ENCODE assay signal across 8 cellular contexts in the genomic region with DNA sequence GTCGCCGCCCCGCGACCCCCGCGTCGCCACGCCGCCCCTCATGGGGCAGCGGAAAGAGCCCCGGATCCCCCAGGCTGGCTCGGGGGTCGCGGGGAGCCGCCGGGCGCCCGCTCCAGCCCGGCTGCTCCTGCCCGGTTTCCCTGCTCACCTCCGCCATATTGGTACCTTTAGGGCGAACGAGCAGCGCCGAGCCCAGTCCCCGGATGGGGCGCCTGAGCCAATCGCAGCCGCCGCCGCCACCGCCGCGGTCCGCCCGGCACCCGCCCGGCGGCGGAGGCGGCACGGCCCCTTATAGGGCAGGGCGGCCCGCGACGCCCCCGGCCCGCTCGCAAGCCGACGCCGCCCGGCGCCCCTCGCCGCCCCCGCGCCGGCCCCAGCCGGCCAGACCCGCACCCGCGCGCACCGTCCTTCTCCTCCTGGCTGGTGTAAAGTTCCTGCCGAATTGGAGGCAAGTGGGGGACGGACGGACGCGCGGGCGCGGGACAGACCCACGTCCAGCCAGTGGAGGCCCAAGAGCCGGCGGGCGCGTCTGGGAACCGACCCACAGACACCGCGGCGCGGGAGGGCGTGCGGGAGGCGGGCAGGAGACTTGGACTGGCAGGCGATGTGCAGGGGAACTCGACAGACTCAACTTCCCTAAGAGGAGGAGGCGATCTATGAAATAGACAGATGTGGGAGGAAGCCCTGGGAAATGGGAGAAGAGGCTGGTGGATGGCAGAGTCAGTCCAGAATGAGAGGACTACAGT. TPM values are rescaled to one million over a fixed set of nuclear protein-coding genes. Genes with fewer than 3 reads are reported as not detected.
DNase-seq lines count a peak whose midpoint lies in the region; ATAC-seq and TF ChIP-seq lines count a peak whose summit lies in the region.

A gene with protein sequence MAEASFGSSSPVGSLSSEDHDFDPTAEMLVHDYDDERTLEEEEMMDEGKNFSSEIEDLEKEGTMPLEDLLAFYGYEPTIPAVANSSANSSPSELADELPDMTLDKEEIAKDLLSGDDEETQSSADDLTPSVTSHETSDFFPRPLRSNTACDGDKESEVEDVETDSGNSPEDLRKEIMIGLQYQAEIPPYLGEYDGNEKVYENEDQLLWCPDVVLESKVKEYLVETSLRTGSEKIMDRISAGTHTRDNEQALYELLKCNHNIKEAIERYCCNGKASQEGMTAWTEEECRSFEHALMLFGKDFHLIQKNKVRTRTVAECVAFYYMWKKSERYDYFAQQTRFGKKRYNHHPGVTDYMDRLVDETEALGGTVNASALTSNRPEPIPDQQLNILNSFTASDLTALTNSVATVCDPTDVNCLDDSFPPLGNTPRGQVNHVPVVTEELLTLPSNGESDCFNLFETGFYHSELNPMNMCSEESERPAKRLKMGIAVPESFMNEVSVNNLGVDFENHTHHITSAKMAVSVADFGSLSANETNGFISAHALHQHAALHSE (minus strand): TSS at position 178 of the 746 bp plus-strand sequence. CDS start 21 bp downstream, at position 157.

- H3K27me3 ChIP-seq in CD8-positive, alpha-beta T cell (ENCODE audit: insufficient read depth, low read length), result no peaks in the 10 kb centered on the region

- peaks cover 16% of the 10 kb centered on the region for H3K4me1 ChIP-seq in CD8-positive, alpha-beta T cell (ENCODE audit: insufficient read depth, low read length)

- peaks cover 14% of the 10 kb centered on the region for H3K27me3 Mint-ChIP-seq in CD8-positive, alpha-beta T cell (ENCODE audit: low read depth)

- peak; percentile 92 for ATAC-seq in CD8-positive, alpha-beta T cell
- ATAC-seq in GM19438 (IDR thresholded peaks at IDR 0.05; ENCODE audit: low read depth, unreplicated experiment), result peak; percentile 78
- ATAC-seq in HG03565 (IDR thresholded peaks at IDR 0.05; ENCODE audit: unreplicated experiment), result peak; percentile 88
- peak; percentile 90 for ATAC-seq in esophagus mucosa

- CTCF ChIA-PET in CD8-positive, alpha-beta T cell (lab: Charles Lee), result no interaction called here

- H3K36me3 Mint-ChIP-seq in CD8-positive, alpha-beta T cell, result peaks cover 7% of the 10 kb centered on the region

- peak within 1 kb of the TSS; percentile 95 for H3K4me3 Mint-ChIP-seq in CD8-positive, alpha-beta T cell

- no peaks in the 10 kb centered on the region for H3K9me3 Mint-ChIP-seq in CD8-positive, alpha-beta T cell

- peak within 1 kb of the TSS; percentile 69 for H3K4me3 ChIP-seq in CD8-positive, alpha-beta T cell (ENCODE audit: low read depth, low read length)

- no peak for TF ChIP-seq CTCF in CD8-positive, alpha-beta T cell (IDR thresholded peaks at IDR 0.05)

- H3K36me3 ChIP-seq in CD8-positive, alpha-beta T cell (ENCODE audit: insufficient read depth, low read length), result no peaks in the 10 kb centered on the region

- POLR2A ChIA-PET in CD8-positive, alpha-beta T cell (lab: Charles Lee), result no interaction called here

- peak within 1 kb of the TSS; percentile 87 for H3K27ac Mint-ChIP-seq in CD8-positive, alpha-beta T cell

- DNase-seq in CD8-positive, alpha-beta T cell, result peak; percentile 50 to 86 (median 78)
- DNase-seq in OCI-M1 (lab: John Stamatoyannopoulos, UW), result peak; percentile 76
- DNase-seq in activated T-cell treated with anti-CD3 and anti-CD28 coated beads for 48 hours (ENCODE audit: low read depth), result peak; percentile 80
- DNase-seq in myocyte (ENCODE audit: low read depth), result peak; percentile 82
- DNase-seq in stimulated activated CD8-positive, alpha-beta memory T cell treated with anti-CD3 and anti-CD28 coated beads, Interleukin-7, amount 100 ng/mL, for 48 hours (ENCODE audit: extremely low read depth in 1 of 2, low read depth in 1 of 2), result peak; percentile 65 to 68

- H3K27ac ChIP-seq in CD8-positive, alpha-beta T cell (ENCODE audit: low read depth, low read length), result peak within 1 kb of the TSS; percentile 40

- no peaks in the 10 kb centered on the region for H3K9me3 ChIP-seq in CD8-positive, alpha-beta T cell (ENCODE audit: low read length)

- intact Hi-C loops in CD8-positive, alpha-beta T cell (cut with DNase I, micrococcal nuclease), result loop anchor here (1.0 to 10.0 kb wide), 13 partner anchors 42 to 1645 kb away; partner anchors contain the start of genes MAP3K1 (in 2 of the 2), DHX29 (in 1 of the 2), GPBP1 (in 1 of the 2) and IL6ST (in 1 of the 2)

- peaks cover 23% of the 10 kb centered on the region for H3K4me1 Mint-ChIP-seq in CD8-positive, alpha-beta T cell (ENCODE audit: low read depth)

RNA-seq across cellular contexts. Expression of the gene that starts here (rescaled TPM):
- total RNA-seq in CD8-positive, alpha-beta T cell, result 10 to 100 TPM; 29.3 to 39.2 TPM
- 10.2 TPM for total RNA-seq in esophagus mucosa
- total RNA-seq in myocyte, result 20.5 and 25.5 TPM in 2 replicates
- polyA plus RNA-seq in myocyte (2012), result 4.0 TPM

Comparison
In these comparisons a context has a peak if more than half of its experiments do, and no peak if none do; other contexts are left out.
1. Peak in every context shown above with its lines: DNase-seq, ATAC-seq, H3K4me3 ChIP-seq and H3K27ac ChIP-seq.